ENCODE assay signal across 1 cellular context in the genomic region with DNA sequence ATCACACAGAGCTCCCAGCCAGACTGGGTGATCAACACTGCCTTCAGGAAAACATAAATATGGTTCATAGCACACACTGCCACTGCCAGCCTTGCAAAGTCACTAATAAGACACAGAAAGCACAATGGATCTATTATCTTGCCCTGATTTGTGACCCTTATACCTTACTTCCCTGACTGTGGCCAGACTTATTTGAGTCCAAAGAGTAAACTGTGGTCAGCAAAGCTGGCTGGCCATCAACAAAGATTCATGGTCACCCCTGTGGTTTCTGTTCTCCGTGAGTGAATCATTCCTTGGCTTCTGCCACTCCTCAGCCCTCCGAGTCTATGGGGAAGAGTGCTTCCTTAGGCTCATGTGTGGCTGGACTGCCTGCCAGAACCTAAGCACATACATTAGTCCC.
TF ChIP-seq lines count a peak whose summit lies in the region.

No MANE protein-coding gene starts in this region.

TF ChIP-seq in A549, 52 proteins besides CTCF, POLR2A, EP300 and RAD21 (continued from another document):
- TF ChIP-seq, protein P1, sequence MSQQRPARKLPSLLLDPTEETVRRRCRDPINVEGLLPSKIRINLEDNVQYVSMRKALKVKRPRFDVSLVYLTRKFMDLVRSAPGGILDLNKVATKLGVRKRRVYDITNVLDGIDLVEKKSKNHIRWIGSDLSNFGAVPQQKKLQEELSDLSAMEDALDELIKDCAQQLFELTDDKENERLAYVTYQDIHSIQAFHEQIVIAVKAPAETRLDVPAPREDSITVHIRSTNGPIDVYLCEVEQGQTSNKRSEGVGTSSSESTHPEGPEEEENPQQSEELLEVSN (IDR thresholded peaks at IDR 0.05; ENCODE audit: borderline replicate concordance, low read depth), result no peak
- TF ChIP-seq HEYL (CRISPR knock-in tag; IDR thresholded peaks at IDR 0.05), result no peak
- TF ChIP-seq ZC3H11A (IDR thresholded peaks at IDR 0.05), result no peak
